In the genomic region with DNA sequence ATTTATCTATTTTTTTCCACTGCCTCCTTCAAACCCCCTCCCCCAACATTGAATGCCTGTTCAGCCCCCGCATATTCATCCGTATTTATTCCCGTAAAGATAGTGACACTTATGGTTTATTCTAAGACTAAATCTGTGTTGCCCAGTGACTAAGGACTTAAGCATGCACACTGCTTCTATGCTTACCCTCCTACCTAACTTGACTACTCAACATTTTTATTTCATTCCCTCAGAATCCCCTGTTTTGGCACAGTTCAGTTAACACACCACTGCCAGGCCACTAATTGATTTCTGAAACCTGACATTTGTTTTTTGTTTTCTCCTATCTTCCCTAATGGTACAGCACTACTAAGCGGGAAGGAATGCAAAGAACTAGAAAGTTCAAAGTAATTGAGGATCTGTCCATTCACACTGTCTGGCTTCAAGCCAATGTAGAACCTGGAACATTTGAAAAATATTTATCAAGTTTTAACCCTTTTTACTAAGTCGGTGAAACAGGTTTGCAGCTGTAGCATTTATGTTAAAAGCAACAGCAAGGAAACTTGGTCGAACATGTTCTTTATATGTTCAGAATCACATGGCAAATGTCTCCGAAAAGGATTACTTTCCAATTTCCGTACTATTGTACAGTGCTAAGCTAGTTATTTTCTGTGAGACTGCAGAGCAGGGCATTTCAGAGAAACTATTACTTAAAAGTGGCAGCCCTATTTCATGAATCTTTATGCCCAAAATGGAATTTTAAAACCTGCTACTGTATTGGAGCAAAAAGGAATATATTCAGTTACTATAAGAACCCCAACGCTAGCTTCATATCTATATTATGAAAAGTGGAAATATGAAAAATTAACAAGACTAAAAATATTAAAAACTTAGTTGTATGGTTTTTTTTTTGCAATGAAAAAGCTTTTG, we compare ENCODE assay signal across 14 cellular contexts. TPM values are rescaled to one million over a fixed set of nuclear protein-coding genes. Genes with fewer than 3 reads are reported as not detected.
A peak's percentile ranks its signal among the peaks of the same experiment; 100 is the strongest.
DNase-seq lines count a peak whose midpoint lies in the region; ATAC-seq, FAIRE-seq and TF ChIP-seq lines count a peak whose summit lies in the region.
"Had no signal": no experiment of that assay in that cellular context is flagged by ENCODE, and none has a peak within 500 bp of the region (broad histone marks: within the 10 kb centered on the region; RNA-seq: fewer than 3 reads in every experiment).

No MANE protein-coding gene starts in this region.

- no peak for TF ChIP-seq POLR2A in K562 (conservative IDR thresholded peaks at IDR 0.05)

- no peak overlapping the region for H3K4me3 ChIP-seq in ACC112 (ENCODE audit: low read depth, low read length)
- no peak overlapping the region for H3K4me3 ChIP-seq in K562
- H3K4me3 ChIP-seq in mesodermal cell (ENCODE audit: extremely low read depth, insufficient read depth, low read length, poor library complexity, severe bottlenecking), result no peak overlapping the region
- H3K4me3 ChIP-seq: BLaER1, uterus had no signal

- TF ChIP-seq EP300 in K562 (IDR thresholded peaks at IDR 0.05; ENCODE audit: low read length), result no peak

- H3K27ac ChIP-seq in ACC112 (ENCODE audit: low read depth, low read length), result peak overlapping the region; percentile 9; the same call in 1 of the 2 replicates
- H3K27ac ChIP-seq in K562 (ENCODE audit: extremely low read depth, low read depth, low read length), result no peak overlapping the region
- H3K27ac ChIP-seq in mesodermal cell (ENCODE audit: low read depth, low read length, severe bottlenecking), result peak overlapping the region; percentile 72
- H3K27ac ChIP-seq: BLaER1, uterus had no signal

- no peak overlapping the region for H3K4me2 ChIP-seq in K562 (ENCODE audit: insufficient read depth, low read length)
- H3K4me2 ChIP-seq: BLaER1 had no signal

- H3K9ac ChIP-seq in K562 (ENCODE audit: insufficient read depth in 1 of 2, low read depth in 2 of 2, low read length in 2 of 2), result no peak overlapping the region
- H3K9ac ChIP-seq: BLaER1 had no signal

- intact Hi-C loops in K562 (cut with micrococcal nuclease), result no loop called here

- BruUV-seq in K562 (replicated peaks; lab: Mats Ljungman, UMichigan), result no TSS peak

- H3K27me3 ChIP-seq in ACC112 (ENCODE audit: insufficient read depth, low read length) (no peaks in the 10 kb centered on the region), K562 (ENCODE audit: control insufficient read depth in 2 of 2, insufficient read depth in 2 of 2, low read length in 2 of 2) (peaks cover 0 to 6% of the 10 kb centered on the region in 2 experiments; a peak in 3 of 5 replicates)

- DNase-seq in HT1080 (ENCODE audit: low read depth) (peak; percentile 77), K562 (ENCODE audit: extremely low read depth in 1 of 4, low spot score in 3 of 4) (no peak), SHP77 (lab: John Stamatoyannopoulos, UW) (no peak), germinal center (ENCODE audit: low spot score) (no peak), C1 segment of cervical spinal cord (lab: John Stamatoyannopoulos, UW) (no peak)
- DNase-seq: activated CD4-positive, alpha-beta T cell treated with anti-CD3 and anti-CD28 coated beads, Interleukin-2, amount 10 ng/mL, durations not matched to agents 7 days and 5 days; natural killer cell; NCI-H1436; SIG-M5; uterus had no signal

- H4K20me1 ChIP-seq in K562 (replicated peaks; ENCODE audit: control insufficient read depth, insufficient read depth, low read length), result no peaks in the 10 kb centered on the region

- POLR2A ChIA-PET in K562 (lab: Yijun Ruan, JAX), result no interaction called here

- H3K4me1 ChIP-seq in ACC112 (ENCODE audit: control insufficient read depth, insufficient read depth, low read length, unreplicated experiment) (peaks cover 33% of the 10 kb centered on the region), K562 (replicated peaks in 1 of 2; ENCODE audit: control insufficient read depth in 2 of 2, insufficient read depth in 2 of 2, low read length in 2 of 2) (peaks cover 3 to 13% of the 10 kb centered on the region in 2 experiments; a peak in 4 of 5 replicates), mesodermal cell (ENCODE audit: control insufficient read depth, insufficient read depth, low read length, poor library complexity, severe bottlenecking) (peaks cover 16% of the 10 kb centered on the region)
- H3K4me1 ChIP-seq: uterus had no signal

- WGBS in K562 (ENCODE audit: insufficient coverage, low coverage, missing lambda C conversion rate), result 11% methylated on average over 9 of the region's 9 CpGs
- 59 to 70% methylated on average over 3 to 6 of the region's 9 CpGs for WGBS in mesodermal cell (ENCODE audit: insufficient coverage in 2 of 2), 2 experiments

- H2AFZ ChIP-seq in ACC112 (ENCODE audit: low read length, unreplicated experiment) (no peak overlapping the region), K562 (ENCODE audit: low read depth, low read length) (no peak overlapping the region)

- no peaks in the 10 kb centered on the region for H3K9me1 ChIP-seq in K562 (ENCODE audit: control insufficient read depth, insufficient read depth, low read length)

- in situ Hi-C loops in K562 (cut with MboI), result no loop called here

- H3K79me2 ChIP-seq in ACC112 (ENCODE audit: control insufficient read depth, insufficient read depth, low read length, unreplicated experiment), result peaks cover 10% of the 10 kb centered on the region
- no peaks in the 10 kb centered on the region for H3K79me2 ChIP-seq in K562 (ENCODE audit: control insufficient read depth, insufficient read depth, low read length)

- FAIRE-seq in K562 (lab: Jason Lieb, UNC), result no peak

- H3K36me3 ChIP-seq in ACC112 (ENCODE audit: insufficient read depth, low read length) (no peaks in the 10 kb centered on the region), K562 (ENCODE audit: control insufficient read depth, insufficient read depth, low read length) (no peaks in the 10 kb centered on the region), mesodermal cell (ENCODE audit: control insufficient read depth, insufficient read depth, low read length) (no peaks in the 10 kb centered on the region)
- H3K36me3 ChIP-seq: BLaER1, uterus had no signal

- CTCF ChIA-PET in K562 (lab: Yijun Ruan, JAX; ENCODE audit: low intra/inter-chr PET ratio), result no interaction called here

- no peak for TF ChIP-seq CTCF in K562 (IDR thresholded peaks at IDR 0.05 in 2 of 3, conservative IDR thresholded peaks at IDR 0.05 in 1 of 3; ENCODE audit: insufficient read depth in 2 of 3, low read depth in 1 of 3, low read length in 3 of 3)

- H3K9me3 ChIP-seq in K562 (replicated peaks; ENCODE audit: control insufficient read depth, insufficient read depth, low read depth, low read length) (no peaks in the 10 kb centered on the region; the same call in 1 of the 2 replicates), mesodermal cell (ENCODE audit: control insufficient read depth, low read length) (no peaks in the 10 kb centered on the region)
- H3K9me3 ChIP-seq: BLaER1, uterus had no signal

- ATAC-seq in K562 (no peak), GM19324 (IDR thresholded peaks at IDR 0.05; ENCODE audit: low FRiP score, unreplicated experiment) (no peak)
- ATAC-seq: natural killer cell had no signal

- TF ChIP-seq RAD21 in K562 (CRISPR knock-in tag; conservative IDR thresholded peaks at IDR 0.05 in 1 of 2, IDR thresholded peaks at IDR 0.05 in 1 of 2), result no peak

TF ChIP-seq in K562, 482 proteins besides CTCF, POLR2A, EP300 and RAD21 (continues in another document):
- TF ChIP-seq, protein P1, sequence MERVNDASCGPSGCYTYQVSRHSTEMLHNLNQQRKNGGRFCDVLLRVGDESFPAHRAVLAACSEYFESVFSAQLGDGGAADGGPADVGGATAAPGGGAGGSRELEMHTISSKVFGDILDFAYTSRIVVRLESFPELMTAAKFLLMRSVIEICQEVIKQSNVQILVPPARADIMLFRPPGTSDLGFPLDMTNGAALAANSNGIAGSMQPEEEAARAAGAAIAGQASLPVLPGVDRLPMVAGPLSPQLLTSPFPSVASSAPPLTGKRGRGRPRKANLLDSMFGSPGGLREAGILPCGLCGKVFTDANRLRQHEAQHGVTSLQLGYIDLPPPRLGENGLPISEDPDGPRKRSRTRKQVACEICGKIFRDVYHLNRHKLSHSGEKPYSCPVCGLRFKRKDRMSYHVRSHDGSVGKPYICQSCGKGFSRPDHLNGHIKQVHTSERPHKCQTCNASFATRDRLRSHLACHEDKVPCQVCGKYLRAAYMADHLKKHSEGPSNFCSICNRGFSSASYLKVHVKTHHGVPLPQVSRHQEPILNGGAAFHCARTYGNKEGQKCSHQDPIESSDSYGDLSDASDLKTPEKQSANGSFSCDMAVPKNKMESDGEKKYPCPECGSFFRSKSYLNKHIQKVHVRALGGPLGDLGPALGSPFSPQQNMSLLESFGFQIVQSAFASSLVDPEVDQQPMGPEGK (CRISPR knock-in tag; IDR thresholded peaks at IDR 0.05; ENCODE audit: borderline replicate concordance), result no peak
- TF ChIP-seq PHF21A (IDR thresholded peaks at IDR 0.05; ENCODE audit: borderline replicate concordance, low read depth) (peak; percentile 83; the same call in 1 of the 2 replicates), BHLHE40 (IDR thresholded peaks at IDR 0.05; ENCODE audit: low read length) (no peak), ZNF311 (CRISPR knock-in tag; IDR thresholded peaks at IDR 0.05) (no peak), ZFX (CRISPR knock-in tag; IDR thresholded peaks at IDR 0.05) (no peak), YBX1 (IDR thresholded peaks at IDR 0.05) (no peak)

RNA-seq across cellular contexts. Expression of gene KLF5, which starts 2.5 kb away (rescaled TPM):
- total RNA-seq in HT1080 (2014; rRNA removed; shearing (Covaris generic)), result 4.7 and 7.0 TPM in 2 replicates
- polyA plus RNA-seq in HT1080 (2015; cell fraction: cytosol; rRNA removed), result 5.7 and 7.4 TPM in 2 replicates
- polyA plus RNA-seq in HT1080 (2015; cell fraction: nucleus; rRNA removed), result 11.5 and 12.2 TPM in 2 replicates
- 0.74 and 1.1 TPM in 2 replicates for total RNA-seq in K562 (2011; cell fraction: chromatin; rRNA removed; ENCODE audit: low replicate concordance)
- 0.26 and 0.67 TPM in 2 replicates for total RNA-seq in K562 (2011; cell fraction: nucleolus; rRNA removed)
- total RNA-seq in K562 (2011; cell fraction: nucleoplasm; rRNA removed), result 0.84 and 1.3 TPM in 2 replicates
- total RNA-seq in K562 (2014; rRNA removed), result 0.32 and 0.41 TPM in 2 replicates
- 0.51 and 0.69 TPM in 2 replicates for total RNA-seq in K562 (2014; rRNA removed; fragmentation: Illumina TruSeq; extraction: Trizol)
- 0.23 and 0.36 TPM in 2 replicates for total RNA-seq in K562 (2015; rRNA removed; fragmentation: Illumina TruSeq; extraction: Trizol)
- 0.58 and 0.74 TPM in 2 replicates for total RNA-seq in K562 (2021)
- polyA plus RNA-seq in K562 (2011; rRNA removed), result 1.0 and 2.1 TPM in 2 replicates
- 1.7 and 2.7 TPM in 2 replicates for polyA plus RNA-seq in K562 (2011; cell fraction: cytosol; rRNA removed)
- 1.5 and 2.7 TPM in 2 replicates for polyA plus RNA-seq in K562 (2011; cell fraction: nucleus; rRNA removed)
- 0.56 and 1.5 TPM in 2 replicates for polyA plus RNA-seq in K562 (2012)
- polyA plus RNA-seq in K562 (2014; fragmentation: Illumina TruSeq; extraction: Trizol), result 0.64 and 1.00 TPM in 2 replicates
- polyA plus RNA-seq in K562 (2014; fragmentation: Nextera tagmentation; extraction: Ambion mirVana), result under 1 TPM; 0.17 to 0.18 TPM
- 0.29 and 0.30 TPM in 2 replicates for polyA plus RNA-seq in K562 (2014; rRNA removed)
- 0.98 and 3.1 TPM in 2 replicates for polyA minus RNA-seq in K562 (2011; rRNA and poly(A)+ RNA removed)
- 0.95 and 5.6 TPM in 2 replicates for polyA minus RNA-seq in K562 (2011; cell fraction: cytosol; rRNA and poly(A)+ RNA removed)
- polyA minus RNA-seq in K562 (2011; cell fraction: nucleus; rRNA and poly(A)+ RNA removed), result 1.5 and 3.3 TPM in 2 replicates
- 7.0 TPM for polyA plus RNA-seq in mesodermal cell (2013, experiment 1 of 2)
- polyA plus RNA-seq in mesodermal cell (2013, experiment 2 of 2), result 8.5 TPM
